In genomic region chr17:67601897-67602296, GRCh38 we compare ENCODE assay signal across 17 cellular contexts.
A peak's percentile ranks its signal among the peaks of the same experiment; 100 is the strongest.
DNase-seq lines count a peak whose midpoint lies in the region; ATAC-seq lines count a peak whose summit lies in the region.
"Had no signal": no experiment of that assay in that cellular context is flagged by ENCODE, and none has a peak within 500 bp of the region (broad histone marks: within the 10 kb centered on the region; RNA-seq: fewer than 3 reads in every experiment).

No MANE protein-coding gene starts in this region.

- no peak for DNase-seq in activated CD4-positive, alpha-beta T cell treated with anti-CD3 and anti-CD28 coated beads for 36 hours
- no peak for DNase-seq in activated CD4-positive, alpha-beta T cell treated with anti-CD3 and anti-CD28 coated beads, Interleukin-2, amount 10 ng/mL, durations not matched to agents 24 days and 14 days
- DNase-seq in immature natural killer cell = no peak
- DNase-seq in stimulated activated effector memory CD8-positive, alpha-beta T cell treated with anti-CD3 and anti-CD28 coated beads, Interleukin-12 subunit alpha, Interleukin-12 subunit beta, amount 100 ng/mL, for 72 hours (ENCODE audit: low spot score in 2 of 2) = no peak
- no peak for DNase-seq in NCI-H2107 (lab: John Stamatoyannopoulos, UW)
- no peak for DNase-seq in NCI-H345 treated with DMSO at 0.1 percent for 48 hours (lab: John Stamatoyannopoulos, UW; ENCODE audit: unreplicated experiment)
- DNase-seq: 8988T; activated CD4-positive, alpha-beta T cell treated with anti-CD3 and anti-CD28 coated beads for 1 hour; activated gamma-delta T cell treated with Interleukin-2 at 50 U/mL for 16 hours; aorta; effector memory CD4-positive, alpha-beta T cell; head of caudate nucleus; left lung; NCI-H1105; upper lobe of left lung had no signal

- ATAC-seq in activated CD4-positive, alpha-beta T cell treated with anti-CD3 and anti-CD28 coated beads for 36 hours = no peak
- no peak for ATAC-seq in stimulated activated effector memory CD8-positive, alpha-beta T cell treated with anti-CD3 and anti-CD28 coated beads, Interleukin-12 subunit alpha, Interleukin-12 subunit beta, amount 100 ng/mL, for 72 hours
- no peak for ATAC-seq in HG03469 (IDR thresholded peaks at IDR 0.05; ENCODE audit: unreplicated experiment)
- ATAC-seq: left lung had no signal

- H3K4me1 Mint-ChIP-seq in activated CD4-positive, alpha-beta T cell treated with anti-CD3 and anti-CD28 coated beads for 36 hours = peaks cover 15% of the 10 kb centered on the region
- H3K4me1 Mint-ChIP-seq in activated CD4-positive, alpha-beta T cell treated with anti-CD3 and anti-CD28 coated beads, Interleukin-2, amount 10 ng/mL, durations not matched to agents 24 days and 14 days = peaks cover 6% of the 10 kb centered on the region
- H3K4me1 Mint-ChIP-seq in activated naive CD8-positive, alpha-beta T cell (ENCODE audit: low read depth) = peaks cover 21% of the 10 kb centered on the region
- H3K4me1 Mint-ChIP-seq in immature natural killer cell = peaks cover 20 to 47% of the 10 kb centered on the region in 2 donors
- H3K4me1 Mint-ChIP-seq in stimulated activated effector memory CD8-positive, alpha-beta T cell treated with anti-CD3 and anti-CD28 coated beads, Interleukin-12 subunit alpha, Interleukin-12 subunit beta, amount 100 ng/mL, for 72 hours = peaks cover 16% of the 10 kb centered on the region

- CTCF ChIA-PET in activated CD4-positive, alpha-beta T cell treated with anti-CD3 and anti-CD28 coated beads for 36 hours (lab: Charles Lee) = interaction anchor here (0.8 to 9.1 kb wide), 6 partner anchors 12 to 240 kb away, joined by 3 to 85 read pairs (median 7); partner anchors contain the start of genes PITPNC1 and PSMD12

- POLR2A ChIA-PET in activated CD4-positive, alpha-beta T cell treated with anti-CD3 and anti-CD28 coated beads for 36 hours (lab: Charles Lee) = no interaction called here

- H3K4me3 Mint-ChIP-seq in activated CD4-positive, alpha-beta T cell treated with anti-CD3 and anti-CD28 coated beads for 36 hours = no peak overlapping the region
- H3K4me3 Mint-ChIP-seq in activated CD4-positive, alpha-beta T cell treated with anti-CD3 and anti-CD28 coated beads, Interleukin-2, amount 10 ng/mL, durations not matched to agents 24 days and 14 days = no peak overlapping the region
- no peak overlapping the region for H3K4me3 Mint-ChIP-seq in activated naive CD8-positive, alpha-beta T cell
- no peak overlapping the region for H3K4me3 Mint-ChIP-seq in immature natural killer cell
- no peak overlapping the region for H3K4me3 Mint-ChIP-seq in stimulated activated effector memory CD8-positive, alpha-beta T cell treated with anti-CD3 and anti-CD28 coated beads, Interleukin-12 subunit alpha, Interleukin-12 subunit beta, amount 100 ng/mL, for 72 hours

- H3K27me3 Mint-ChIP-seq in activated CD4-positive, alpha-beta T cell treated with anti-CD3 and anti-CD28 coated beads for 36 hours = no peaks in the 10 kb centered on the region
- no peaks in the 10 kb centered on the region for H3K27me3 Mint-ChIP-seq in activated CD4-positive, alpha-beta T cell treated with anti-CD3 and anti-CD28 coated beads, Interleukin-2, amount 10 ng/mL, durations not matched to agents 24 days and 14 days
- no peaks in the 10 kb centered on the region for H3K27me3 Mint-ChIP-seq in activated naive CD8-positive, alpha-beta T cell
- H3K27me3 Mint-ChIP-seq in immature natural killer cell (ENCODE audit: low read depth in 3 of 3) = peaks cover 0 to 8% (median 6%) of the 10 kb centered on the region in 3 donors

- no peaks in the 10 kb centered on the region for H3K9me3 Mint-ChIP-seq in activated CD4-positive, alpha-beta T cell treated with anti-CD3 and anti-CD28 coated beads for 36 hours (ENCODE audit: low read depth)
- H3K9me3 Mint-ChIP-seq in activated CD4-positive, alpha-beta T cell treated with anti-CD3 and anti-CD28 coated beads, Interleukin-2, amount 10 ng/mL, durations not matched to agents 24 days and 14 days = no peaks in the 10 kb centered on the region
- no peaks in the 10 kb centered on the region for H3K9me3 Mint-ChIP-seq in activated naive CD8-positive, alpha-beta T cell (ENCODE audit: low read depth)
- no peaks in the 10 kb centered on the region for H3K9me3 Mint-ChIP-seq in immature natural killer cell
- no peaks in the 10 kb centered on the region for H3K9me3 Mint-ChIP-seq in stimulated activated effector memory CD8-positive, alpha-beta T cell treated with anti-CD3 and anti-CD28 coated beads, Interleukin-12 subunit alpha, Interleukin-12 subunit beta, amount 100 ng/mL, for 72 hours

- H3K36me3 Mint-ChIP-seq in activated CD4-positive, alpha-beta T cell treated with anti-CD3 and anti-CD28 coated beads for 36 hours (ENCODE audit: low read depth) = peaks cover 2% of the 10 kb centered on the region
- H3K36me3 Mint-ChIP-seq in activated CD4-positive, alpha-beta T cell treated with anti-CD3 and anti-CD28 coated beads, Interleukin-2, amount 10 ng/mL, durations not matched to agents 24 days and 14 days (ENCODE audit: low read depth) = no peaks in the 10 kb centered on the region
- no peaks in the 10 kb centered on the region for H3K36me3 Mint-ChIP-seq in activated naive CD8-positive, alpha-beta T cell
- peaks cover 0 to 3% (median 0%) of the 10 kb centered on the region in 3 donors for H3K36me3 Mint-ChIP-seq in immature natural killer cell
- H3K36me3 Mint-ChIP-seq in stimulated activated effector memory CD8-positive, alpha-beta T cell treated with anti-CD3 and anti-CD28 coated beads, Interleukin-12 subunit alpha, Interleukin-12 subunit beta, amount 100 ng/mL, for 72 hours = peaks cover 6% of the 10 kb centered on the region

- peak overlapping the region; percentile 15 for H3K27ac Mint-ChIP-seq in activated CD4-positive, alpha-beta T cell treated with anti-CD3 and anti-CD28 coated beads for 36 hours
- no peak overlapping the region for H3K27ac Mint-ChIP-seq in activated CD4-positive, alpha-beta T cell treated with anti-CD3 and anti-CD28 coated beads, Interleukin-2, amount 10 ng/mL, durations not matched to agents 24 days and 14 days
- H3K27ac Mint-ChIP-seq in activated naive CD8-positive, alpha-beta T cell = peak overlapping the region; percentile 71
- H3K27ac Mint-ChIP-seq in immature natural killer cell = peak overlapping the region in 5 of 6 donors; percentile 8 to 82 (median 41)
- H3K27ac Mint-ChIP-seq in stimulated activated effector memory CD8-positive, alpha-beta T cell treated with anti-CD3 and anti-CD28 coated beads, Interleukin-12 subunit alpha, Interleukin-12 subunit beta, amount 100 ng/mL, for 72 hours = peak overlapping the region; percentile 70

- intact Hi-C loops in activated CD4-positive, alpha-beta T cell treated with anti-CD3 and anti-CD28 coated beads for 36 hours (cut with DNase I, micrococcal nuclease) = loop anchor here in 1 of 2 experiments (2.0 to 5.0 kb wide), 2 partner anchors 125 to 227 kb away; no protein-coding TSS in a partner anchor
- intact Hi-C loops in activated CD4-positive, alpha-beta T cell treated with anti-CD3 and anti-CD28 coated beads, Interleukin-2, amount 10 ng/mL, durations not matched to agents 24 days and 14 days (cut with micrococcal nuclease) = loop anchor here (10.0 kb wide), 1 partner anchor 97 kb away; no protein-coding TSS in a partner anchor
